ENCODE assay signal across 22 cellular contexts in the genomic region with DNA sequence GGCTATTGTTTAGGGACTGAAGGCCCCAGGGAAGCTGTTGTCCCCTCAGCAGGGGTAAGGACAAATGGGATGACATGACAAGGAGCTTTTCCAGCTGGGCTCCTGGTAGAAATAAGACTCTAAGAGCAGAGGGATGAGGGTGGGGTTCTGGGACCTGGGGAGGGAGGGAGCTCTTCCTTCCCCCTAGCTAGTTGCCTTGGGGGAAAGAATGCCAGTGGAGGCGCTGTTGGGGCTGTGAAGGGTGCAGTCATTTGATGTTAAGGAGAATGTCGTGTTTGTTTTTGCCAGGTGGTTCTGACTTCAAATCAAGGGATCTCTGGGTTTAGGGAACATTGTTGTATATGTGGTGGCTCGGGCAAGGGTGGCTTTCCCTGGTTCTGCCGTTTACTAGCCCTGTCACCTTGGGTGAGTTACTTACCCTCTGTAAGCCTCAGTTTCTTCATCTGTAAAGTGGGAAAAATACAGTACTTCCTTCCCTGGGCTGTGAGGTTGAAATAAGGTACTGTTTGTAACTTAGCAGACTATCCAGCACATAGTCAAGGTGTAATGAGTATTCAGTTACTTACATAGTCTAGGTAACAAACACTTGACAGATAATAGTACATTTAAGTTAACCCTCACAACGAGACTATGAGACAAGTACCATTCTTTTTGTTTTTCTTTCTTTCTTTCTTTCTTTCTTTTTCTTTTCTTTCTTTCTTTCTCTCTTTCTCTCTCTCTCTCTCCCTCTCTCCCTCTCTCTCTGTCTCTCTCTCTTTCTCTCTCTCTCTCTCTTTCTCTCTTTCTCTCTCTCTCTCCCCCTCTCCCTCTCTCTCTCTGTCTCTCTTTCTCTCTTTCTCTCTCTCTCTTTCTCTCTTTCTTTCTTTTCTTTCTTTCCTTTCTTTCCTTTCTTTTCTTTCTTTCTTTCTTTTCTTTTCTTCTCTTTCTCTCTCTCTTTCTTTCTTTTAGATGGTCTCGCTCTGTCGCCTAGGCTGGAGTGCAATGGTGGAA. TPM values are rescaled to one million over a fixed set of nuclear protein-coding genes. Genes with fewer than 3 reads are reported as not detected.
DNase-seq lines count a peak whose midpoint lies in the region; ATAC-seq and TF ChIP-seq lines count a peak whose summit lies in the region.
"Had no signal": no experiment of that assay in that cellular context is flagged by ENCODE, and none has a peak within 500 bp of the region (broad histone marks: within the 10 kb centered on the region; RNA-seq: fewer than 3 reads in every experiment).

No MANE protein-coding gene starts in this region.

- in situ Hi-C loops in SK-MEL-5 (cut with HindIII; ENCODE audit: low pct_unique_long_range_greater_than_20kb, low sequenced_read_pairs), result no loop called here

- intact Hi-C loops in ascending aorta (cut with DNase I), result no loop called here

- ATAC-seq in GM19351 (IDR thresholded peaks at IDR 0.05; ENCODE audit: unreplicated experiment) (no peak), GM19397 (IDR thresholded peaks at IDR 0.05; ENCODE audit: unreplicated experiment) (no peak)
- ATAC-seq: activated naive CD4-positive, alpha-beta T cell treated with anti-CD3 and anti-CD28 coated beads, Interleukin-2, amount 50 U/mL, for 72 hours; esophagus mucosa; natural killer cell had no signal

- POLR2A ChIA-PET in AG04450 (lab: Yijun Ruan, JAX), result no interaction called here

- no peaks in the 10 kb centered on the region for H3K36me3 ChIP-seq in ascending aorta
- H3K36me3 ChIP-seq: SJSA1, uterus had no signal

- H3K4me1 ChIP-seq in ascending aorta, result no peaks in the 10 kb centered on the region
- H3K4me1 ChIP-seq: uterus had no signal

- CTCF ChIA-PET in AG04450 (lab: Charles Lee), result interaction anchor here (0.6 to 1.0 kb wide), 2 partner anchors 44 to 97 kb away, joined by 3 read pairs; no protein-coding TSS in a partner anchor

- H3K4me3 ChIP-seq in AG04450 (ENCODE audit: low read depth, low read length), result no peak overlapping the region
- no peak overlapping the region for H3K4me3 ChIP-seq in ascending aorta
- H3K4me3 ChIP-seq: dorsolateral prefrontal cortex, SJSA1, uterus had no signal

- no peak overlapping the region for H3K27ac ChIP-seq in AG04450 (ENCODE audit: low read depth, low read length)
- no peak overlapping the region for H3K27ac ChIP-seq in ascending aorta
- H3K27ac ChIP-seq in caudate nucleus (ENCODE audit: low read depth, low read length), result no peak overlapping the region
- H3K27ac ChIP-seq: SJSA1, uterus had no signal

- DNase-seq in AG04450 (ENCODE audit: low read depth, low spot score) (no peak), SK-MEL-5 (ENCODE audit: low read depth, low spot score) (peak; percentile 28), iPS-NIHi11 (ENCODE audit: low spot score) (peak; percentile 38), ascending aorta (ENCODE audit: low spot score in 2 of 2) (no peak), caudate nucleus (lab: John Stamatoyannopoulos, UW) (no peak)
- DNase-seq: activated CD8-positive, alpha-beta memory T cell treated with anti-CD3 and anti-CD28 coated beads for 24 hours; dorsolateral prefrontal cortex; GF-D8; MM.1S; natural killer cell; NCI-H187 treated with DMSO at 0.1 percent for 48 hours; NCI-H446 treated with DMSO at 0.1 percent for 48 hours; posterior cingulate gyrus; stimulated activated CD4-positive, alpha-beta T cell treated with anti-CD3 and anti-CD28 coated beads, Interleukin-2, amount 100 ng/mL, for 48 hours; uterus had no signal

- H3K27me3 ChIP-seq in AG04450 (ENCODE audit: control insufficient read depth, insufficient read depth, low read length) (no peaks in the 10 kb centered on the region), ascending aorta (no peaks in the 10 kb centered on the region)
- H3K27me3 ChIP-seq: dorsolateral prefrontal cortex, SJSA1, uterus had no signal

- no peaks in the 10 kb centered on the region for H3K9me3 ChIP-seq in AG04450 (ENCODE audit: control insufficient read depth, insufficient read depth, low read length)
- H3K9me3 ChIP-seq in ascending aorta, result no peaks in the 10 kb centered on the region
- H3K9me3 ChIP-seq: SJSA1, uterus had no signal

- TF ChIP-seq CTCF in AG04450 (IDR thresholded peaks at IDR 0.05; ENCODE audit: low read depth, low read length) (peak; percentile 15; the same call in 1 of the 2 replicates), GM12872 (IDR thresholded peaks at IDR 0.05; ENCODE audit: insufficient read depth, low read depth, low read length) (peak; percentile 30; the same call in 1 of the 3 replicates), ascending aorta (IDR thresholded peaks at IDR 0.05) (no peak)

RNA-seq across cellular contexts. Expression of a gene that starts 48.0 kb away (rescaled TPM):
- polyA plus RNA-seq in AG04450 (2011; rRNA removed), result 4.3 and 5.2 TPM in 2 replicates
- polyA minus RNA-seq in AG04450 (2011; rRNA and poly(A)+ RNA removed), result 10.3 and 17.1 TPM in 2 replicates
- 12.7 and 13.2 TPM in 2 replicates for total RNA-seq in SK-MEL-5 (2014; rRNA removed; shearing (Covaris generic))
- polyA plus RNA-seq in SK-MEL-5 (2015; cell fraction: cytosol; rRNA removed), result 15.1 and 27.7 TPM in 2 replicates
- polyA plus RNA-seq in SK-MEL-5 (2015; cell fraction: nucleus; rRNA removed), result 10.1 and 11.3 TPM in 2 replicates
- total RNA-seq in ascending aorta, result not detected
- total RNA-seq: T-helper 2 cell treated with Interferon-gamma antibody and Interleukin-4, amounts not matched to agents 100 ng/mL and 5 ng/mL, for 36 hours had no signal

Comparison
In these comparisons a context has a peak if more than half of its experiments do, and no peak if none do; other contexts are left out.
1. DNase-seq: peak in SK-MEL-5 (single experiment) and iPS-NIHi11 (single experiment); none in AG04450 (single experiment), ascending aorta (0 of 2) and caudate nucleus (0 of 61).
2. CTCF ChIP-seq: peak in AG04450 (single experiment) and GM12872 (single experiment); none in ascending aorta (0 of 3).
3. RNA of a gene that starts 48.0 kb away (total RNA-seq): 12.7 to 13.2 TPM in SK-MEL-5; not detected in ascending aorta (single experiment); every median in the first group is over 10 times any median in the second.